Comparison of ENCODE assay signal across 1 cellular context in genomic region chr9:4137234-4137633, GRCh38.
TF ChIP-seq lines count a peak whose summit lies in the region.

No MANE protein-coding gene starts in this region.

TF ChIP-seq in HEK293, 187 proteins besides CTCF, POLR2A, EP300 and RAD21 (continued from another document):
- TF ChIP-seq HIC1 (tag by site-specific recombination; IDR thresholded peaks at IDR 0.05), result peak; percentile 52; the same call in 1 of the 2 replicates
- no peak for TF ChIP-seq ZNF239 (tag by site-specific recombination; IDR thresholded peaks at IDR 0.05)
- no peak for TF ChIP-seq OSR2 (tag by site-specific recombination; IDR thresholded peaks at IDR 0.05)
- TF ChIP-seq MYNN (tag by site-specific recombination; IDR thresholded peaks at IDR 0.05; ENCODE audit: borderline replicate concordance), result no peak
- no peak for TF ChIP-seq ZNF600 (tag by site-specific recombination; IDR thresholded peaks at IDR 0.05)
- no peak for TF ChIP-seq ZNF398 (tag by site-specific recombination; IDR thresholded peaks at IDR 0.05)
- no peak for TF ChIP-seq ZNF707 (tag by site-specific recombination; IDR thresholded peaks at IDR 0.05)
- no peak for TF ChIP-seq TCF7L2 (IDR thresholded peaks at IDR 0.05; ENCODE audit: borderline replicate concordance, low read depth, low read length)
- TF ChIP-seq ZNF112 (tag by site-specific recombination; IDR thresholded peaks at IDR 0.05), result no peak
- TF ChIP-seq ZNF791 (tag by site-specific recombination; IDR thresholded peaks at IDR 0.05), result no peak
- no peak for TF ChIP-seq ZNF777 (tag by site-specific recombination; IDR thresholded peaks at IDR 0.05; ENCODE audit: borderline replicate concordance)
- no peak for TF ChIP-seq PRDM10 (tag by site-specific recombination; IDR thresholded peaks at IDR 0.05)
- no peak for TF ChIP-seq SP3 (tag by site-specific recombination; IDR thresholded peaks at IDR 0.05)
- TF ChIP-seq ZNF341 (tag by site-specific recombination; IDR thresholded peaks at IDR 0.05; ENCODE audit: low read depth), result no peak
- no peak for TF ChIP-seq KLF16 (tag by site-specific recombination; IDR thresholded peaks at IDR 0.05)
- TF ChIP-seq GLIS1 (tag by site-specific recombination; IDR thresholded peaks at IDR 0.05), result 0 out of 2 replicates have a peak, but pooled peaks have one; percentile 32
- TF ChIP-seq ZNF580 (tag by site-specific recombination; IDR thresholded peaks at IDR 0.05), result no peak
- TF ChIP-seq ZNF37A (tag by site-specific recombination; IDR thresholded peaks at IDR 0.05), result no peak
- TF ChIP-seq TSHZ1 (tag by site-specific recombination; IDR thresholded peaks at IDR 0.05; ENCODE audit: borderline replicate concordance), result peak; percentile 19; the same call in 1 of the 2 replicates
- no peak for TF ChIP-seq ZNF292 (tag by site-specific recombination; IDR thresholded peaks at IDR 0.05; ENCODE audit: borderline replicate concordance, low read depth)
- TF ChIP-seq ZNF366 (tag by site-specific recombination; conservative IDR thresholded peaks at IDR 0.05), result no peak
- TF ChIP-seq ZNF202 (tag by site-specific recombination; IDR thresholded peaks at IDR 0.05; ENCODE audit: borderline replicate concordance), result no peak
- TF ChIP-seq ZNF426 (tag by site-specific recombination; IDR thresholded peaks at IDR 0.05), result no peak
- TF ChIP-seq ZNF768 (tag by site-specific recombination; IDR thresholded peaks at IDR 0.05), result no peak
- no peak for TF ChIP-seq ZNF544 (tag by site-specific recombination; IDR thresholded peaks at IDR 0.05)
- no peak for TF ChIP-seq ZNF184 (tag by site-specific recombination; IDR thresholded peaks at IDR 0.05)
- TF ChIP-seq PRDM1 (tag by site-specific recombination; IDR thresholded peaks at IDR 0.05), result peak; percentile 40; the same call in 1 of the 2 replicates
- no peak for TF ChIP-seq ZNF776 (tag by site-specific recombination; IDR thresholded peaks at IDR 0.05; ENCODE audit: borderline replicate concordance)
- TF ChIP-seq KLF1 (tag by site-specific recombination; IDR thresholded peaks at IDR 0.05), result no peak
- TF ChIP-seq ZNF621 (tag by site-specific recombination; IDR thresholded peaks at IDR 0.05), result no peak
- no peak for TF ChIP-seq ATF2 (tag by site-specific recombination; IDR thresholded peaks at IDR 0.05; ENCODE audit: low read depth)
- TF ChIP-seq BCL11A (tag by site-specific recombination; IDR thresholded peaks at IDR 0.05; ENCODE audit: low read depth), result peak; percentile 68; the same call in 1 of the 2 replicates
- no peak for TF ChIP-seq ZNF530 (tag by site-specific recombination; IDR thresholded peaks at IDR 0.05; ENCODE audit: low read depth)
- TF ChIP-seq ZNF280C (tag by site-specific recombination; IDR thresholded peaks at IDR 0.05), result no peak
- no peak for TF ChIP-seq ZNF677 (tag by site-specific recombination; IDR thresholded peaks at IDR 0.05)
- 0 out of 2 replicates have a peak, but pooled peaks have one; percentile 7 for TF ChIP-seq ZBTB17 (tag by site-specific recombination; IDR thresholded peaks at IDR 0.05)
- no peak for TF ChIP-seq ZBTB26 (tag by site-specific recombination; optimal IDR thresholded peaks at IDR 0.05)
- no peak for TF ChIP-seq YY1 (tag by site-specific recombination; IDR thresholded peaks at IDR 0.05)
- no peak for TF ChIP-seq HOXD13 (CRISPR knock-in tag; IDR thresholded peaks at IDR 0.05; ENCODE audit: borderline replicate concordance)
- no peak for TF ChIP-seq IKZF3 (tag by site-specific recombination; IDR thresholded peaks at IDR 0.05)
- TF ChIP-seq ZFP37 (tag by site-specific recombination; IDR thresholded peaks at IDR 0.05), result no peak
